In genomic region chr11:123696183-123696582, GRCh38 we compare ENCODE assay signal across 33 cellular contexts. TPM values are rescaled to one million over a fixed set of nuclear protein-coding genes. Genes with fewer than 3 reads are reported as not detected.
DNase-seq lines count a peak whose midpoint lies in the region; ATAC-seq, FAIRE-seq and TF ChIP-seq lines count a peak whose summit lies in the region.
"Had no signal": no experiment of that assay in that cellular context is flagged by ENCODE, and none has a peak within 500 bp of the region (broad histone marks: within the 10 kb centered on the region; RNA-seq: fewer than 3 reads in every experiment).

No MANE protein-coding gene starts in this region.

- no peaks in the 10 kb centered on the region for H3K36me3 Mint-ChIP-seq in endodermal cell (ENCODE audit: low read depth)
- H3K36me3 Mint-ChIP-seq in neural crest cell (ENCODE audit: low read depth), result no peaks in the 10 kb centered on the region
- H3K36me3 Mint-ChIP-seq: activated CD4-positive, alpha-beta memory T cell treated with anti-CD3 and anti-CD28 coated beads for 36 hours had no signal

- H3K4me1 Mint-ChIP-seq in endodermal cell (peaks cover 18% of the 10 kb centered on the region), neural crest cell (no peaks in the 10 kb centered on the region)

- TF ChIP-seq CTCF in D721Med (IDR thresholded peaks at IDR 0.05; ENCODE audit: insufficient read depth, missing control alignments) (no peak), endodermal cell (conservative IDR thresholded peaks at IDR 0.05) (peak; percentile 65), neural crest cell (conservative IDR thresholded peaks at IDR 0.05) (peak; percentile 28), gastrocnemius medialis (IDR thresholded peaks at IDR 0.05 in 4 of 5, conservative IDR thresholded peaks at IDR 0.05 in 1 of 5) (no peak)

- H3K27me3 ChIP-seq in endodermal cell (ENCODE audit: control insufficient read depth, insufficient read depth, low read length, poor library complexity, severe bottlenecking), result no peaks in the 10 kb centered on the region
- no peaks in the 10 kb centered on the region for H3K27me3 ChIP-seq in gastrocnemius medialis
- H3K27me3 ChIP-seq in SJCRH30, result no peaks in the 10 kb centered on the region
- H3K27me3 ChIP-seq: BLaER1 treated with 17β-estradiol and CSF1 and Interleukin-3, amounts not matched to agents 10 nM and 100 nM; colonic mucosa; SJSA1 had no signal

- intact Hi-C loops in gastrocnemius medialis (cut with DNase I; ENCODE audit: low total_unique reads), result no loop called here

- H3K4me1 ChIP-seq in endodermal cell (ENCODE audit: control insufficient read depth, insufficient read depth, low read length), result peaks cover 4% of the 10 kb centered on the region
- H3K4me1 ChIP-seq in gastrocnemius medialis, result no peaks in the 10 kb centered on the region
- H3K4me1 ChIP-seq in SJCRH30, result no peaks in the 10 kb centered on the region
- H3K4me1 ChIP-seq: colonic mucosa, gastroesophageal sphincter, SJSA1 had no signal

- H3K27me3 Mint-ChIP-seq in endodermal cell (ENCODE audit: insufficient read depth) (peaks cover 4% of the 10 kb centered on the region), neural crest cell (ENCODE audit: low read depth) (peaks cover 15% of the 10 kb centered on the region)

- peak; percentile 38 for FAIRE-seq in D721Med (lab: Jason Lieb, UNC)

- H3K9me3 Mint-ChIP-seq in endodermal cell (no peaks in the 10 kb centered on the region), neural crest cell (no peaks in the 10 kb centered on the region)
- H3K9me3 Mint-ChIP-seq: activated CD4-positive, alpha-beta memory T cell treated with anti-CD3 and anti-CD28 coated beads for 36 hours; activated naive CD4-positive, alpha-beta T cell treated with anti-CD3 and anti-CD28 coated beads for 36 hours; activated T-helper 1 cell treated with anti-CD3 and anti-CD28 coated beads, Interleukin-12 subunit alpha, Interleukin-12 subunit beta, Interleukin-2, Interleukin-4 antibody, amounts not matched to agents 30 ng/mL and 10 ng/mL and 1 ng/mL, durations not matched to agents 14 hours and 24 hours and 36 hours had no signal

- DNase-seq in D721Med (ENCODE audit: insufficient read length, low spot score) (no peak), LHCN-M2 (ENCODE audit: low read depth) (peak; percentile 18), endodermal cell (no peak), neural crest cell (ENCODE audit: low read depth, low spot score) (no peak), gastrocnemius medialis (no peak), Kasumi-1 (lab: John Stamatoyannopoulos, UW) (no peak), SJCRH30 (no peak)
- DNase-seq: activated CD4-positive, alpha-beta memory T cell treated with anti-CD3 and anti-CD28 coated beads for 36 hours; activated CD8-positive, alpha-beta memory T cell treated with anti-CD3 and anti-CD28 coated beads, Interleukin-2, amount 50 U/mL, for 4 hours; activated naive CD4-positive, alpha-beta T cell treated with anti-CD3 and anti-CD28 coated beads for 36 hours; amygdala; colonic mucosa; DMS79 treated with DMSO at 0.1 percent for 48 hours; effector CD8-positive, alpha-beta T cell; erythroblast; hypothalamus; MG63; naive thymus-derived CD4-positive, alpha-beta T cell; NCI-H1105 treated with DMSO at 0.1 percent for 48 hours; NCI-H2081; NCI-H2227 treated with DMSO at 0.1 percent for 48 hours; NCI-H526 treated with DMSO at 0.1 percent for 48 hours; stimulated activated CD4-positive, alpha-beta T cell treated with anti-CD3 and anti-CD28 coated beads, Interleukin-2, amount 100 ng/mL, for 24 hours; T-helper 1 cell had no signal

- 100% methylated on average over 1 to 2 of the region's 2 CpGs for WGBS in endodermal cell (ENCODE audit: insufficient coverage in 1 of 2, insufficient read length in 1 of 2), 2 experiments

- H3K27ac Mint-ChIP-seq in endodermal cell (no peak overlapping the region), neural crest cell (ENCODE audit: unreplicated experiment) (no peak overlapping the region)
- H3K27ac Mint-ChIP-seq: activated CD4-positive, alpha-beta memory T cell treated with anti-CD3 and anti-CD28 coated beads for 36 hours; activated naive CD4-positive, alpha-beta T cell treated with anti-CD3 and anti-CD28 coated beads for 36 hours; activated T-helper 1 cell treated with anti-CD3 and anti-CD28 coated beads, Interleukin-12 subunit alpha, Interleukin-12 subunit beta, Interleukin-2, Interleukin-4 antibody, amounts not matched to agents 30 ng/mL and 10 ng/mL and 1 ng/mL, durations not matched to agents 14 hours and 24 hours and 36 hours; naive thymus-derived CD4-positive, alpha-beta T cell had no signal

- H3K4me3 Mint-ChIP-seq in endodermal cell (no peak overlapping the region), neural crest cell (no peak overlapping the region)
- H3K4me3 Mint-ChIP-seq: activated CD4-positive, alpha-beta memory T cell treated with anti-CD3 and anti-CD28 coated beads for 36 hours; activated naive CD4-positive, alpha-beta T cell treated with anti-CD3 and anti-CD28 coated beads for 36 hours; activated T-helper 1 cell treated with anti-CD3 and anti-CD28 coated beads, Interleukin-12 subunit alpha, Interleukin-12 subunit beta, Interleukin-2, Interleukin-4 antibody, amounts not matched to agents 30 ng/mL and 10 ng/mL and 1 ng/mL, durations not matched to agents 14 hours and 24 hours and 36 hours; naive thymus-derived CD4-positive, alpha-beta T cell had no signal

- H3K27ac ChIP-seq in endodermal cell (ENCODE audit: low read depth, low read length), result no peak overlapping the region
- no peak overlapping the region for H3K27ac ChIP-seq in gastrocnemius medialis
- H3K27ac ChIP-seq in SJCRH30, result no peak overlapping the region
- H3K27ac ChIP-seq: colonic mucosa, gastroesophageal sphincter, SJSA1 had no signal

- H3K36me3 ChIP-seq in endodermal cell (ENCODE audit: control insufficient read depth, insufficient read depth, low read length) (no peaks in the 10 kb centered on the region), gastrocnemius medialis (no peaks in the 10 kb centered on the region), SJCRH30 (no peaks in the 10 kb centered on the region)
- H3K36me3 ChIP-seq: BLaER1 treated with 17β-estradiol and CSF1 and Interleukin-3, amounts not matched to agents 10 nM and 100 nM; colonic mucosa; gastroesophageal sphincter; MG63; SJSA1 had no signal

- no peak overlapping the region for H3K9ac ChIP-seq in endodermal cell (ENCODE audit: extremely low read depth, low read length, poor library complexity, severe bottlenecking)
- H3K9ac ChIP-seq: BLaER1 treated with 17β-estradiol and CSF1 and Interleukin-3, amounts not matched to agents 10 nM and 100 nM had no signal

- H3K9me3 ChIP-seq in endodermal cell (ENCODE audit: control insufficient read depth, low read length), result no peaks in the 10 kb centered on the region
- H3K9me3 ChIP-seq in gastrocnemius medialis, result no peaks in the 10 kb centered on the region
- no peaks in the 10 kb centered on the region for H3K9me3 ChIP-seq in SJCRH30 (replicated peaks)
- H3K9me3 ChIP-seq: colonic mucosa, gastroesophageal sphincter, MG63, SJSA1 had no signal

- no peak overlapping the region for H3K4me3 ChIP-seq in endodermal cell (ENCODE audit: low read length)
- H3K4me3 ChIP-seq in gastrocnemius medialis, result no peak overlapping the region
- H3K4me3 ChIP-seq in SJCRH30, result no peak overlapping the region
- H3K4me3 ChIP-seq: BLaER1 treated with 17β-estradiol and CSF1 and Interleukin-3, amounts not matched to agents 10 nM and 100 nM; colonic mucosa; gastroesophageal sphincter; MG63; SJSA1 had no signal

- no peak for TF ChIP-seq POLR2A in gastrocnemius medialis (IDR thresholded peaks at IDR 0.05)

- no peak for ATAC-seq in gastrocnemius medialis
- ATAC-seq in GM21515 (IDR thresholded peaks at IDR 0.05; ENCODE audit: unreplicated experiment), result no peak
- ATAC-seq: activated CD4-positive, CD25-positive, alpha-beta regulatory T cell treated with anti-CD3 and anti-CD28 coated beads, Interleukin-2, amount 50 U/mL, for 24 hours; gastroesophageal sphincter; left lobe of liver; naive thymus-derived CD4-positive, alpha-beta T cell had no signal

- in situ Hi-C loops in gastrocnemius medialis (cut with MboI; ENCODE audit: low sequenced_read_pairs in 4 of 4), result no loop called here

RNA-seq across cellular contexts. Expression of gene SCN3B, which starts 41.8 kb away (rescaled TPM):
- total RNA-seq in LHCN-M2 (2014; rRNA removed), result not detected in 2 replicates
- 0.06 TPM for polyA plus RNA-seq in LHCN-M2 (2012)
- total RNA-seq in endodermal cell, result under 1 TPM; 0.51 to 0.90 TPM
- 3.9 TPM for polyA plus RNA-seq in endodermal cell (2013, experiment 1 of 2)
- polyA plus RNA-seq in endodermal cell (2013, experiment 2 of 2), result 3.1 TPM
- total RNA-seq in neural crest cell, result 3.6 and 3.8 TPM in 2 replicates
- total RNA-seq in gastrocnemius medialis, result 10 to 100 TPM in 1 of 4 donors, 1 to 10 TPM in 3; 3.0 to 10.5 (median 4.9) TPM
- 2.1 and 2.5 TPM in 2 replicates for total RNA-seq in SJCRH30 (2014; rRNA removed; shearing (Covaris generic))
- total RNA-seq: activated CD4-positive, alpha-beta memory T cell treated with anti-CD3 and anti-CD28 coated beads for 36 hours; activated naive CD4-positive, alpha-beta T cell treated with anti-CD3 and anti-CD28 coated beads for 36 hours; activated T-helper 1 cell treated with anti-CD3 and anti-CD28 coated beads, Interleukin-12 subunit alpha, Interleukin-12 subunit beta, Interleukin-2, Interleukin-4 antibody, amounts not matched to agents 30 ng/mL and 10 ng/mL and 1 ng/mL, durations not matched to agents 14 hours and 24 hours and 36 hours; left lobe of liver; naive thymus-derived CD4-positive, alpha-beta T cell had no signal
- polyA plus RNA-seq: naive thymus-derived CD4-positive, alpha-beta T cell had no signal

RNA-seq across cellular contexts. Expression of gene ZNF202, which starts 45.3 kb away (rescaled TPM):
- 7.8 and 9.4 TPM in 2 replicates for total RNA-seq in LHCN-M2 (2014; rRNA removed)
- polyA plus RNA-seq in LHCN-M2 (2012), result 4.7 TPM
- total RNA-seq in endodermal cell, result 10 to 100 TPM; 25.0 to 28.8 TPM
- 15.1 TPM for polyA plus RNA-seq in endodermal cell (2013, experiment 1 of 2)
- 14.2 TPM for polyA plus RNA-seq in endodermal cell (2013, experiment 2 of 2)
- total RNA-seq in neural crest cell, result 22.8 and 25.1 TPM in 2 replicates
- 10 to 100 TPM in 1 of 4 donors, 1 to 10 TPM in 3; 3.9 to 11.4 (median 5.3) TPM for total RNA-seq in gastrocnemius medialis
- 12.7 and 13.5 TPM in 2 replicates for total RNA-seq in SJCRH30 (2014; rRNA removed; shearing (Covaris generic))

RNA-seq across cellular contexts. Expression of gene OR6X1, which starts 58.1 kb away (rescaled TPM):
- total RNA-seq in LHCN-M2 (2014; rRNA removed), result not detected in 2 replicates
- not detected for polyA plus RNA-seq in LHCN-M2 (2012)
- not detected for total RNA-seq in endodermal cell
- not detected for polyA plus RNA-seq in endodermal cell (2013, experiment 1 of 2)
- polyA plus RNA-seq in endodermal cell (2013, experiment 2 of 2), result not detected
- not detected in 2 replicates for total RNA-seq in neural crest cell
- total RNA-seq in gastrocnemius medialis, result not detected
- not detected in 2 replicates for total RNA-seq in SJCRH30 (2014; rRNA removed; shearing (Covaris generic))
- total RNA-seq: activated CD4-positive, alpha-beta memory T cell treated with anti-CD3 and anti-CD28 coated beads for 36 hours; activated naive CD4-positive, alpha-beta T cell treated with anti-CD3 and anti-CD28 coated beads for 36 hours; activated T-helper 1 cell treated with anti-CD3 and anti-CD28 coated beads, Interleukin-12 subunit alpha, Interleukin-12 subunit beta, Interleukin-2, Interleukin-4 antibody, amounts not matched to agents 30 ng/mL and 10 ng/mL and 1 ng/mL, durations not matched to agents 14 hours and 24 hours and 36 hours; colonic mucosa; gastroesophageal sphincter; left lobe of liver; mesenteric fat pad; naive thymus-derived CD4-positive, alpha-beta T cell; omental fat pad; SJSA1 had no signal
- polyA plus RNA-seq: naive thymus-derived CD4-positive, alpha-beta T cell had no signal

Comparison
In these comparisons a context has a peak if more than half of its experiments do, and no peak if none do; other contexts are left out.
1. CTCF ChIP-seq: peak in endodermal cell (single experiment) and neural crest cell (single experiment); none in D721Med (single experiment) and gastrocnemius medialis (0 of 5).